In the genomic region with DNA sequence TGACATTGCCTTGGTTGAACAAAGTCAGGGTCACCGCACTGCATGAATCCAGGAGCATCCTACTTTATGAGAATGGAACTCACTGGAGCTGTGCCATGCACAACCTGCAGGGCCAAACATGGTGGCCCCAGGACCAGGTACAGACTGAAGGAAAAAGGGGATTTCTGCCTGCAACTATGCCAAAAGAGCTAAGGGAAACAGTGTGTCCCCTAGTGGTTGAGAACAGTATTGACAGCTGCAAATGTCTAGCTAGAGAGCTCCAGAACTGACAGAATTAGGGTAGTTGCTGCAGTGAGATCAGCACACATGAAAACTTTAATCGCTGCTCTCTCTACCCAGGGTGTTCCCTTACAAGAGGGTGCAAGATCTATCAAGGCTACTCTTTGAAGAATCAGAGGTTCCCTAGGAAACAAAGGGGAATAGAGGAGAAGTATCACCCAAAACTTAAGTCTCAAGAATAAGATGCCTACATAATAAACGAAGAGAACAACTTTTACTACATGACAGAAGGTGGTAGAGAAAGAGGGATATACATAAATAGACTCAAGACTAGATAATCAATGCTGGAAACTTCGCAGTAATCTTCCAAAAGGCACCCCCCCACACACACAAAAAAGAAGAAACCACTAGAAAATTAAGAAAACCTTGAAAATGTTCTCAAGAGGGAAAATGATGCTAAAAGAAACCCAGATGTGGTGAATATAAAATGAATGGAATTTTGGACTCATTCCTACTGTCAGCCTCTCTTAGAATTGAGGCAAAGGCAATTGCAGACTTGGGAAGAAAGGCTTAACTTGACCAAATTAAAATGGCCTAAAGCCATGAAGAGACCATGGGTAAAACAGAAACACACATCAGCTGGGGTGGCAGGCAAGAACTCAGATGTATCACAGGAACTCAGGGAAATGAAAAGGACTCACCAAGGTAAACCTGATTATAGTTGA, we compare ENCODE assay signal across 9 cellular contexts. TPM values are rescaled to one million over a fixed set of nuclear protein-coding genes. Genes with fewer than 3 reads are reported as not detected.
DNase-seq lines count a peak whose midpoint lies in the region; ATAC-seq and TF ChIP-seq lines count a peak whose summit lies in the region.
"Had no signal": no experiment of that assay in that cellular context is flagged by ENCODE, and none has a peak within 500 bp of the region (broad histone marks: within the 10 kb centered on the region; RNA-seq: fewer than 3 reads in every experiment).

No MANE protein-coding gene starts in this region.

- no peak overlapping the region for H3K27ac Mint-ChIP-seq in effector memory CD8-positive, alpha-beta T cell
- H3K27ac Mint-ChIP-seq: dendritic cell treated with granulocyte-macrophage colony-stimulating factor and Interleukin-4, amounts not matched to agents 40 ng/mL and 50 ng/mL, for 4 days had no signal

- no peaks in the 10 kb centered on the region for H3K9me3 Mint-ChIP-seq in activated T-cell treated with anti-CD3 and anti-CD28 coated beads, Interleukin-2, amount 50 U/mL, for 4 hours
- no peaks in the 10 kb centered on the region for H3K9me3 Mint-ChIP-seq in effector memory CD8-positive, alpha-beta T cell
- H3K9me3 Mint-ChIP-seq: dendritic cell treated with granulocyte-macrophage colony-stimulating factor and Interleukin-4, amounts not matched to agents 40 ng/mL and 50 ng/mL, for 4 days had no signal

- peaks cover 32% of the 10 kb centered on the region for H3K4me1 Mint-ChIP-seq in activated T-cell treated with anti-CD3 and anti-CD28 coated beads, Interleukin-2, amount 50 U/mL, for 4 hours (ENCODE audit: low read depth)
- H3K4me1 Mint-ChIP-seq in effector memory CD8-positive, alpha-beta T cell (ENCODE audit: low read depth in 2 of 2) = peaks cover 14 to 18% of the 10 kb centered on the region in 2 donors

- TF ChIP-seq RAD21 in neural cell (conservative IDR thresholded peaks at IDR 0.05) = no peak

- no peak overlapping the region for H3K4me2 ChIP-seq in neural cell (ENCODE audit: low read length)

- no peaks in the 10 kb centered on the region for H3K9me2 ChIP-seq in neural cell (ENCODE audit: insufficient read depth, low read length)

- H3F3A ChIP-seq in neural cell (ENCODE audit: insufficient read depth, low read length, poor library complexity, severe bottlenecking) = no peaks in the 10 kb centered on the region

- H3K36me3 ChIP-seq in Peyer's patch (peaks cover 0 to 10% (median 0%) of the 10 kb centered on the region in 3 donors), neural cell (ENCODE audit: insufficient read depth, low read length) (no peaks in the 10 kb centered on the region)

- H3K36me3 Mint-ChIP-seq in activated T-cell treated with anti-CD3 and anti-CD28 coated beads, Interleukin-2, amount 50 U/mL, for 4 hours (ENCODE audit: insufficient read depth) = peaks cover 19% of the 10 kb centered on the region
- H3K36me3 Mint-ChIP-seq in effector memory CD8-positive, alpha-beta T cell (ENCODE audit: insufficient read depth) = no peaks in the 10 kb centered on the region

- H3K27me3 ChIP-seq in Peyer's patch = no peaks in the 10 kb centered on the region
- no peaks in the 10 kb centered on the region for H3K27me3 ChIP-seq in neural cell (ENCODE audit: insufficient read depth, low read depth, low read length)

- TF ChIP-seq CTCF in Peyer's patch (IDR thresholded peaks at IDR 0.05) = peak; percentile 27 to 80 (median 66)
- TF ChIP-seq CTCF in neural cell (IDR thresholded peaks at IDR 0.05; ENCODE audit: poor library complexity, severe bottlenecking) = peak; percentile 54

- H3K27ac ChIP-seq in Peyer's patch = no peak overlapping the region
- H3K27ac ChIP-seq in neural cell (ENCODE audit: low read length) = no peak overlapping the region

- no peak overlapping the region for H3K9ac ChIP-seq in neural cell (ENCODE audit: low read length)

- DNase-seq in activated T-cell treated with anti-CD3 and anti-CD28 coated beads, Interleukin-2, amount 50 U/mL, for 4 hours = no peak
- DNase-seq in activated T-cell treated with anti-CD3 and anti-CD28 coated beads for 4 hours (no peak), Peyer's patch (no peak), NCI-H187 (lab: John Stamatoyannopoulos, UW) (no peak)
- no peak for DNase-seq in effector memory CD8-positive, alpha-beta T cell

- no peaks in the 10 kb centered on the region for H4K20me1 ChIP-seq in neural cell (ENCODE audit: insufficient read depth)

- no peak for TF ChIP-seq POLR2A in Peyer's patch (IDR thresholded peaks at IDR 0.05)

- H3K79me2 ChIP-seq in neural cell (replicated peaks; ENCODE audit: insufficient read depth, low read length) = no peaks in the 10 kb centered on the region

- no peaks in the 10 kb centered on the region for H3K9me3 ChIP-seq in Peyer's patch
- no peaks in the 10 kb centered on the region for H3K9me3 ChIP-seq in neural cell (ENCODE audit: low read length)

- H3K27me3 Mint-ChIP-seq in activated T-cell treated with anti-CD3 and anti-CD28 coated beads, Interleukin-2, amount 50 U/mL, for 4 hours (ENCODE audit: low read depth) = no peaks in the 10 kb centered on the region
- H3K27me3 Mint-ChIP-seq in effector memory CD8-positive, alpha-beta T cell = no peaks in the 10 kb centered on the region
- H3K27me3 Mint-ChIP-seq: dendritic cell treated with granulocyte-macrophage colony-stimulating factor and Interleukin-4, amounts not matched to agents 40 ng/mL and 50 ng/mL, for 4 days had no signal

- H3K4me3 Mint-ChIP-seq in activated T-cell treated with anti-CD3 and anti-CD28 coated beads, Interleukin-2, amount 50 U/mL, for 4 hours = no peak overlapping the region
- H3K4me3 Mint-ChIP-seq in effector memory CD8-positive, alpha-beta T cell = no peak overlapping the region
- H3K4me3 Mint-ChIP-seq: dendritic cell treated with granulocyte-macrophage colony-stimulating factor and Interleukin-4, amounts not matched to agents 40 ng/mL and 50 ng/mL, for 4 days had no signal

- H3K4me3 ChIP-seq in Peyer's patch (no peak overlapping the region), neural cell (ENCODE audit: low read length) (no peak overlapping the region)

- ATAC-seq in activated T-cell treated with anti-CD3 and anti-CD28 coated beads, Interleukin-2, amount 50 U/mL, for 4 hours = peak; percentile 54 to 70
- ATAC-seq in HG03196 (IDR thresholded peaks at IDR 0.05; ENCODE audit: unreplicated experiment) (peak; percentile 56), GM18517 (IDR thresholded peaks at IDR 0.05; ENCODE audit: unreplicated experiment) (no peak)
- ATAC-seq in effector memory CD8-positive, alpha-beta T cell (replicated peaks) = peak; percentile 63

- H3K4me1 ChIP-seq in Peyer's patch = peaks cover 0 to 9% (median 0%) of the 10 kb centered on the region in 4 donors

- no peak overlapping the region for H2AFZ ChIP-seq in neural cell (ENCODE audit: low read depth, low read length)

- TF ChIP-seq EP300 in neural cell (conservative IDR thresholded peaks at IDR 0.05; ENCODE audit: poor library complexity, severe bottlenecking) = no peak

TF ChIP-seq in neural cell, 6 proteins besides CTCF, POLR2A, EP300 and RAD21:
- TF ChIP-seq POLR2AphosphoS5 (IDR thresholded peaks at IDR 0.05) (no peak), EZH2 (IDR thresholded peaks at IDR 0.05; ENCODE audit: borderline replicate concordance, insufficient read depth, low read length, poor library complexity, severe bottlenecking) (no peak), TAF1 (IDR thresholded peaks at IDR 0.05; ENCODE audit: low read depth) (no peak), SMC3 (conservative IDR thresholded peaks at IDR 0.05; ENCODE audit: poor library complexity) (no peak), MXI1 (conservative IDR thresholded peaks at IDR 0.05; ENCODE audit: poor library complexity, severe bottlenecking) (no peak)
- TF ChIP-seq, protein P1, sequence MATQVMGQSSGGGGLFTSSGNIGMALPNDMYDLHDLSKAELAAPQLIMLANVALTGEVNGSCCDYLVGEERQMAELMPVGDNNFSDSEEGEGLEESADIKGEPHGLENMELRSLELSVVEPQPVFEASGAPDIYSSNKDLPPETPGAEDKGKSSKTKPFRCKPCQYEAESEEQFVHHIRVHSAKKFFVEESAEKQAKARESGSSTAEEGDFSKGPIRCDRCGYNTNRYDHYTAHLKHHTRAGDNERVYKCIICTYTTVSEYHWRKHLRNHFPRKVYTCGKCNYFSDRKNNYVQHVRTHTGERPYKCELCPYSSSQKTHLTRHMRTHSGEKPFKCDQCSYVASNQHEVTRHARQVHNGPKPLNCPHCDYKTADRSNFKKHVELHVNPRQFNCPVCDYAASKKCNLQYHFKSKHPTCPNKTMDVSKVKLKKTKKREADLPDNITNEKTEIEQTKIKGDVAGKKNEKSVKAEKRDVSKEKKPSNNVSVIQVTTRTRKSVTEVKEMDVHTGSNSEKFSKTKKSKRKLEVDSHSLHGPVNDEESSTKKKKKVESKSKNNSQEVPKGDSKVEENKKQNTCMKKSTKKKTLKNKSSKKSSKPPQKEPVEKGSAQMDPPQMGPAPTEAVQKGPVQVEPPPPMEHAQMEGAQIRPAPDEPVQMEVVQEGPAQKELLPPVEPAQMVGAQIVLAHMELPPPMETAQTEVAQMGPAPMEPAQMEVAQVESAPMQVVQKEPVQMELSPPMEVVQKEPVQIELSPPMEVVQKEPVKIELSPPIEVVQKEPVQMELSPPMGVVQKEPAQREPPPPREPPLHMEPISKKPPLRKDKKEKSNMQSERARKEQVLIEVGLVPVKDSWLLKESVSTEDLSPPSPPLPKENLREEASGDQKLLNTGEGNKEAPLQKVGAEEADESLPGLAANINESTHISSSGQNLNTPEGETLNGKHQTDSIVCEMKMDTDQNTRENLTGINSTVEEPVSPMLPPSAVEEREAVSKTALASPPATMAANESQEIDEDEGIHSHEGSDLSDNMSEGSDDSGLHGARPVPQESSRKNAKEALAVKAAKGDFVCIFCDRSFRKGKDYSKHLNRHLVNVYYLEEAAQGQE (IDR thresholded peaks at IDR 0.05; ENCODE audit: borderline replicate concordance) = no peak
TF ChIP-seq in neural cell: peak in this region for 0.

RNA-seq across cellular contexts. Expression of a gene that starts 43.7 kb away (rescaled TPM):
- total RNA-seq in activated T-cell treated with anti-CD3 and anti-CD28 coated beads, Interleukin-2, amount 50 U/mL, for 4 hours = under 1 TPM in 1 of 3 donors, not detected in 2; 0.28 TPM
- 100 to 1,000 TPM in 1 of 4 donors, 10 to 100 TPM in 3; 14.0 to 124 (median 71.1) TPM for total RNA-seq in Peyer's patch
- polyA plus RNA-seq in neural cell = 0.36 TPM in 1 of 2 replicates, not detected in the other
- not detected in 2 replicates for polyA minus RNA-seq in neural cell

RNA-seq across cellular contexts. Expression of a gene that starts 56.2 kb away (rescaled TPM):
- 10 to 100 TPM; 26.5 to 33.3 (median 30.1) TPM for total RNA-seq in activated T-cell treated with anti-CD3 and anti-CD28 coated beads, Interleukin-2, amount 50 U/mL, for 4 hours
- 10 to 100 TPM; 28.1 to 91.6 (median 67.2) TPM for total RNA-seq in Peyer's patch
- 10.7 and 12.7 TPM in 2 replicates for polyA plus RNA-seq in neural cell
- polyA minus RNA-seq in neural cell = 17.8 and 19.7 TPM in 2 replicates

Comparison
In these comparisons a context has a peak if more than half of its experiments do, and no peak if none do; other contexts are left out.
1. RNA of a gene that starts 43.7 kb away (total RNA-seq): 14.0 to 124 TPM in Peyer's patch; 0.28 TPM in activated T-cell treated with anti-CD3 and anti-CD28 coated beads, Interleukin-2, amount 50 U/mL, for 4 hours; every median in the first group is over 10 times any median in the second.